23 cellular contexts compared by ENCODE assay signal in genomic region chr11:126512251-126512650, GRCh38.
"Had no signal": no experiment of that assay in that cellular context is flagged by ENCODE, and none has a peak within 500 bp of the region (broad histone marks: within the 10 kb centered on the region; RNA-seq: fewer than 3 reads in every experiment).

No MANE protein-coding gene starts in this region.

- DNase-seq: activated B cell treated with CpG ODN at 0.5 μM for 24 hours; activated CD4-positive, alpha-beta T cell treated with anti-CD3 and anti-CD28 coated beads for 1 hour; activated CD4-positive, alpha-beta T cell treated with anti-CD3 and anti-CD28 coated beads, Interleukin-2, amount 10 ng/mL, durations not matched to agents 24 days and 14 days; activated CD4-positive, alpha-beta T cell treated with anti-CD3 and anti-CD28 coated beads, Interleukin-2, amount 50 U/mL, for 48 hours; activated CD8-positive, alpha-beta memory T cell treated with anti-CD3 and anti-CD28 coated beads, Interleukin-2, amount 10 ng/mL, durations not matched to agents 7 days and 5 days; activated gamma-delta T cell; activated naive CD4-positive, alpha-beta T cell treated with anti-CD3 and anti-CD28 coated beads for 36 hours; activated T-cell treated with anti-CD3 and anti-CD28 coated beads, Interleukin-2, amount 50 U/mL, for 24 hours; amygdala; central memory CD4-positive, alpha-beta T cell; KG1; NCI-H1092; NCI-H1417; NCI-H1930; NCI-H2171; NCI-H345; NCI-H510A; NCI-H526 treated with DMSO at 0.1 percent for 48 hours; NCI-H82; T-cell; T-helper 2 cell; T1000 had no signal

- ATAC-seq: activated CD8-positive, alpha-beta memory T cell treated with anti-CD3 and anti-CD28 coated beads, Interleukin-2, amount 10 ng/mL, durations not matched to agents 7 days and 5 days; T-cell had no signal

- H3K4me3 ChIP-seq: SK-N-MC had no signal

- H3K27ac ChIP-seq: SK-N-MC had no signal
